11 cellular contexts compared by ENCODE assay signal in the genomic region with DNA sequence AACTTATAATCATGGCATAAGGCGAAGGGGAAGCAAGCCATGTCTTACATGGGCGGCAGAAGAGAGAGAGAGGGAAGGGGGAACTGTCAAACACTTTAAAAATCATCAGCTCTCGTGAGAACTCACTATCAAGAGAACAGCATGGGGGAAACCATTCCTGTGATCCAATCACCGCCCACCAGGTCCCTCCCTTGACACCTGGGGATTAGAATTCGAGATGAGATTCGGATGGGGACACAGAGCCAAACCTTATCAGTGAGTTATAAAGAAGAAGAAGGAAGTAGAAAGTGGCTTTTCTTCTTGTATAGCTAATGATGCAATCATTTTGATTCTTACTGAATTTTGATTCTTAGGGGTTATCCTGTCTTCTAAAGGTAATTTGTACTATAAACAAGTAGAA. TPM values are rescaled to one million over a fixed set of nuclear protein-coding genes. Genes with fewer than 3 reads are reported as not detected.
DNase-seq lines count a peak whose midpoint lies in the region; ATAC-seq lines count a peak whose summit lies in the region.
"Had no signal": no experiment of that assay in that cellular context is flagged by ENCODE, and none has a peak within 500 bp of the region (broad histone marks: within the 10 kb centered on the region; RNA-seq: fewer than 3 reads in every experiment).

No MANE protein-coding gene starts in this region.

- H3K9me3 Mint-ChIP-seq in activated CD4-positive, alpha-beta T cell treated with anti-CD3 and anti-CD28 coated beads for 36 hours (ENCODE audit: low read depth) = no peaks in the 10 kb centered on the region
- H3K9me3 Mint-ChIP-seq in activated naive CD4-positive, alpha-beta T cell treated with anti-CD3 and anti-CD28 coated beads, Interleukin-2, amount 50 U/mL, for 72 hours = no peaks in the 10 kb centered on the region
- H3K9me3 Mint-ChIP-seq in natural killer cell treated with Interleukin-12 subunit alpha and Interleukin-12 subunit beta and Interleukin-15 and Interleukin-18, amount 100 ng/mL, for 72 hours = no peaks in the 10 kb centered on the region

- CTCF ChIA-PET in activated CD4-positive, alpha-beta T cell treated with anti-CD3 and anti-CD28 coated beads for 36 hours (lab: Charles Lee) = interaction anchor here (0.8 kb wide), 1 partner anchor 10 kb away, joined by 3 read pairs; no protein-coding TSS in a partner anchor

- no peaks in the 10 kb centered on the region for H3K27me3 Mint-ChIP-seq in activated CD4-positive, alpha-beta T cell treated with anti-CD3 and anti-CD28 coated beads for 36 hours
- H3K27me3 Mint-ChIP-seq in natural killer cell treated with Interleukin-12 subunit alpha and Interleukin-12 subunit beta and Interleukin-15 and Interleukin-18, amount 100 ng/mL, for 72 hours = no peaks in the 10 kb centered on the region

- no peak for DNase-seq in activated CD4-positive, alpha-beta T cell treated with anti-CD3 and anti-CD28 coated beads for 36 hours
- DNase-seq in activated CD4-positive, alpha-beta T cell treated with anti-CD3 and anti-CD28 coated beads for 48 hours = no peak
- peak; percentile 49 for DNase-seq in MV-4-11 (lab: John Stamatoyannopoulos, UW)
- no peak for DNase-seq in activated naive CD4-positive, alpha-beta T cell treated with anti-CD3 and anti-CD28 coated beads, Interleukin-2, amount 50 U/mL, for 72 hours (ENCODE audit: low spot score in 2 of 2)
- DNase-seq in natural killer cell treated with Interleukin-12 subunit alpha and Interleukin-12 subunit beta and Interleukin-15 and Interleukin-18, amount 100 ng/mL, for 72 hours (ENCODE audit: low spot score) = no peak
- no peak for DNase-seq in midbrain (lab: John Stamatoyannopoulos, UW)
- no peak for DNase-seq in germinal center (ENCODE audit: low spot score)
- DNase-seq: MG63, NCI-H526 treated with DMSO at 0.1 percent for 48 hours, transverse colon had no signal

- POLR2A ChIA-PET in activated CD4-positive, alpha-beta T cell treated with anti-CD3 and anti-CD28 coated beads for 36 hours (lab: Charles Lee) = interaction anchor here (0.7 kb wide), 1 partner anchor 539 kb away, joined by 3 read pairs; no protein-coding TSS in a partner anchor

- H3K27ac Mint-ChIP-seq in activated CD4-positive, alpha-beta T cell treated with anti-CD3 and anti-CD28 coated beads for 36 hours = peak overlapping the region; percentile 78
- peak overlapping the region; percentile 39 to 92 for H3K27ac Mint-ChIP-seq in activated naive CD4-positive, alpha-beta T cell treated with anti-CD3 and anti-CD28 coated beads, Interleukin-2, amount 50 U/mL, for 72 hours
- peak overlapping the region; percentile 34 to 36 for H3K27ac Mint-ChIP-seq in natural killer cell treated with Interleukin-12 subunit alpha and Interleukin-12 subunit beta and Interleukin-15 and Interleukin-18, amount 100 ng/mL, for 72 hours

- H3K36me3 Mint-ChIP-seq in activated CD4-positive, alpha-beta T cell treated with anti-CD3 and anti-CD28 coated beads for 36 hours (ENCODE audit: low read depth) = peaks cover 63% of the 10 kb centered on the region
- peaks cover 42 to 43% of the 10 kb centered on the region in 2 donors for H3K36me3 Mint-ChIP-seq in activated naive CD4-positive, alpha-beta T cell treated with anti-CD3 and anti-CD28 coated beads, Interleukin-2, amount 50 U/mL, for 72 hours
- H3K36me3 Mint-ChIP-seq in natural killer cell treated with Interleukin-12 subunit alpha and Interleukin-12 subunit beta and Interleukin-15 and Interleukin-18, amount 100 ng/mL, for 72 hours = peaks cover 47% of the 10 kb centered on the region

- ATAC-seq in activated CD4-positive, alpha-beta T cell treated with anti-CD3 and anti-CD28 coated beads for 36 hours = no peak
- ATAC-seq in activated naive CD4-positive, alpha-beta T cell treated with anti-CD3 and anti-CD28 coated beads, Interleukin-2, amount 50 U/mL, for 72 hours = no peak
- no peak for ATAC-seq in natural killer cell treated with Interleukin-12 subunit alpha and Interleukin-12 subunit beta and Interleukin-15 and Interleukin-18, amount 100 ng/mL, for 72 hours
- no peak for ATAC-seq in HG03025 (IDR thresholded peaks at IDR 0.05; ENCODE audit: low FRiP score, unreplicated experiment)

- intact Hi-C loops in activated CD4-positive, alpha-beta T cell treated with anti-CD3 and anti-CD28 coated beads for 36 hours (cut with DNase I, micrococcal nuclease) = no loop called here

- no peak overlapping the region for H3K4me3 Mint-ChIP-seq in activated CD4-positive, alpha-beta T cell treated with anti-CD3 and anti-CD28 coated beads for 36 hours
- no peak overlapping the region for H3K4me3 Mint-ChIP-seq in natural killer cell treated with Interleukin-12 subunit alpha and Interleukin-12 subunit beta and Interleukin-15 and Interleukin-18, amount 100 ng/mL, for 72 hours

- peaks cover 28% of the 10 kb centered on the region for H3K4me1 Mint-ChIP-seq in activated CD4-positive, alpha-beta T cell treated with anti-CD3 and anti-CD28 coated beads for 36 hours
- peaks cover 22% of the 10 kb centered on the region in 2 donors for H3K4me1 Mint-ChIP-seq in natural killer cell treated with Interleukin-12 subunit alpha and Interleukin-12 subunit beta and Interleukin-15 and Interleukin-18, amount 100 ng/mL, for 72 hours (ENCODE audit: low read depth in 2 of 2)

RNA-seq across cellular contexts. Expression of gene SMCHD1, which starts 51.4 kb away (rescaled TPM):
- total RNA-seq in activated CD4-positive, alpha-beta T cell treated with anti-CD3 and anti-CD28 coated beads for 36 hours = 100 to 1,000 TPM in 1 of 2 experiments, 10 to 100 TPM in 1; 89.5 to 121 TPM
- 100 to 1,000 TPM; 112 to 136 TPM for total RNA-seq in activated naive CD4-positive, alpha-beta T cell treated with anti-CD3 and anti-CD28 coated beads, Interleukin-2, amount 50 U/mL, for 72 hours
- total RNA-seq in natural killer cell treated with Interleukin-12 subunit alpha and Interleukin-12 subunit beta and Interleukin-15 and Interleukin-18, amount 100 ng/mL, for 72 hours = 100 to 1,000 TPM in 1 of 2 donors, 10 to 100 TPM in 1; 88.0 to 141 TPM
